In genomic region chr4:106065018-106065417, GRCh38 we compare ENCODE assay signal across 27 cellular contexts.
"Had no signal": no experiment of that assay in that cellular context is flagged by ENCODE, and none has a peak within 500 bp of the region (broad histone marks: within the 10 kb centered on the region; RNA-seq: fewer than 3 reads in every experiment).

No MANE protein-coding gene starts in this region.

- H3K9me3 ChIP-seq: testis, vagina had no signal

- DNase-seq: activated CD4-positive, alpha-beta T cell treated with anti-CD3 and anti-CD28 coated beads, Interleukin-2, amount 10 ng/mL, durations not matched to agents 7 days and 5 days; activated CD4-positive, CD25-positive, alpha-beta regulatory T cell treated with anti-CD3 and anti-CD28 coated beads, Interleukin-2, amount 50 U/mL, for 72 hours; activated CD8-positive, alpha-beta memory T cell treated with anti-CD3 and anti-CD28 coated beads for 24 hours; activated CD8-positive, alpha-beta memory T cell treated with anti-CD3 and anti-CD28 coated beads, Interleukin-2, amount 50 U/mL, for 4 hours; activated naive CD4-positive, alpha-beta T cell treated with Interleukin-2 at 50 U/mL for 16 hours; activated naive CD8-positive, alpha-beta T cell treated with anti-CD3 and anti-CD28 coated beads for 36 hours; activated T-cell treated with anti-CD3 and anti-CD28 coated beads, Interleukin-2, amount 50 U/mL, for 48 hours; amniotic stem cell; cerebellar nuclear complex; foreskin melanocyte; glutamatergic neuron; hippocampal formation; left ventricle myocardium superior; mammary epithelial cell; occipital lobe; spleen; stimulated activated CD4-positive, alpha-beta T cell treated with anti-CD3 and anti-CD28 coated beads, Interleukin-4, amount 100 ng/mL, for 1 hour; stimulated activated naive CD4-positive, alpha-beta T cell; T-cell; testis; trophoblast cell; WERI-Rb-1 had no signal

- H3K27ac Mint-ChIP-seq: activated CD4-positive, alpha-beta T cell treated with anti-CD3 and anti-CD28 coated beads, Interleukin-2, amount 10 ng/mL, durations not matched to agents 7 days and 5 days; activated naive CD8-positive, alpha-beta T cell treated with anti-CD3 and anti-CD28 coated beads for 36 hours; progenitor cell of endocrine pancreas; T-cell; T-helper 2 cell treated with Interferon-gamma antibody and Interleukin-4, amounts not matched to agents 5 μg/mL and 100 μg/mL, for 36 hours had no signal

- H3K4me1 ChIP-seq: spleen, testis, vagina had no signal

- H3K4me1 Mint-ChIP-seq: activated CD4-positive, alpha-beta T cell treated with anti-CD3 and anti-CD28 coated beads, Interleukin-2, amount 10 ng/mL, durations not matched to agents 7 days and 5 days; activated naive CD8-positive, alpha-beta T cell treated with anti-CD3 and anti-CD28 coated beads for 36 hours; neural crest cell; T-cell had no signal

- H3K4me3 ChIP-seq: spleen, testis, vagina had no signal

- ATAC-seq: left ventricle myocardium superior, T-cell had no signal

- H3K4me3 Mint-ChIP-seq: activated CD4-positive, alpha-beta T cell treated with anti-CD3 and anti-CD28 coated beads, Interleukin-2, amount 10 ng/mL, durations not matched to agents 7 days and 5 days; activated naive CD8-positive, alpha-beta T cell treated with anti-CD3 and anti-CD28 coated beads for 36 hours; neural crest cell; T-cell; T-helper 2 cell treated with Interferon-gamma antibody and Interleukin-4, amounts not matched to agents 5 μg/mL and 100 μg/mL, for 36 hours had no signal

- H3K27me3 ChIP-seq: spleen, testis, vagina had no signal

- H3K27ac ChIP-seq: epithelial cell of prostate, spleen, testis, vagina, WERI-Rb-1 had no signal

- H3K27me3 Mint-ChIP-seq: activated CD4-positive, alpha-beta T cell treated with anti-CD3 and anti-CD28 coated beads, Interleukin-2, amount 10 ng/mL, durations not matched to agents 7 days and 5 days; activated naive CD8-positive, alpha-beta T cell treated with anti-CD3 and anti-CD28 coated beads for 36 hours; progenitor cell of endocrine pancreas; T-cell had no signal

- H3K36me3 ChIP-seq: spleen, vagina, WERI-Rb-1 had no signal
